16 cellular contexts compared by ENCODE assay signal in genomic region chr5:171421331-171422262, GRCh38. TPM values are rescaled to one million over a fixed set of nuclear protein-coding genes. Genes with fewer than 3 reads are reported as not detected.
DNase-seq lines count a peak whose midpoint lies in the region; ATAC-seq, FAIRE-seq and TF ChIP-seq lines count a peak whose summit lies in the region.
"Had no signal": no experiment of that assay in that cellular context is flagged by ENCODE, and none has a peak within 500 bp of the region (broad histone marks: within the 10 kb centered on the region; RNA-seq: fewer than 3 reads in every experiment).

No MANE protein-coding gene starts in this region.

- peaks cover 0 to 17% of the 10 kb centered on the region in 2 donors for H3K4me1 ChIP-seq in kidney (ENCODE audit: control insufficient read depth in 1 of 2, insufficient read depth in 1 of 2, low read depth in 1 of 2, low read length in 2 of 2)
- H3K4me1 ChIP-seq in thoracic aorta (ENCODE audit: control insufficient read depth in 1 of 2, low read depth in 2 of 2), result peaks cover 14 to 31% of the 10 kb centered on the region in 2 donors

- no peaks in the 10 kb centered on the region for H3K36me3 Mint-ChIP-seq in activated naive CD8-positive, alpha-beta T cell treated with anti-CD3 and anti-CD28 coated beads, Interleukin-2, amount 10 ng/mL, durations not matched to agents 7 days and 5 days
- no peaks in the 10 kb centered on the region for H3K36me3 Mint-ChIP-seq in activated naive CD8-positive, alpha-beta T cell treated with anti-CD3 and anti-CD28 coated beads for 36 hours
- H3K36me3 Mint-ChIP-seq in activated CD4-positive, alpha-beta T cell treated with anti-CD3 and anti-CD28 coated beads, Interleukin-2, amount 10 ng/mL, durations not matched to agents 24 days and 14 days (ENCODE audit: low read depth), result no peaks in the 10 kb centered on the region
- H3K36me3 Mint-ChIP-seq: memory B cell had no signal

- H3K27ac ChIP-seq in WERI-Rb-1, result no peak overlapping the region
- no peak overlapping the region for H3K27ac ChIP-seq in kidney (ENCODE audit: low read depth in 2 of 2, low read length in 2 of 2)
- no peak overlapping the region for H3K27ac ChIP-seq in thoracic aorta

- POLR2A ChIA-PET in activated naive CD8-positive, alpha-beta T cell treated with anti-CD3 and anti-CD28 coated beads, Interleukin-2, amount 10 ng/mL, durations not matched to agents 7 days and 5 days (lab: Charles Lee), result no interaction called here

- H3K9me3 ChIP-seq in WERI-Rb-1 (ENCODE audit: severe bottlenecking) (no peaks in the 10 kb centered on the region), kidney (ENCODE audit: control insufficient read depth in 1 of 2, low read length in 2 of 2) (no peaks in the 10 kb centered on the region), thoracic aorta (no peaks in the 10 kb centered on the region)

- no peaks in the 10 kb centered on the region for H3K27me3 ChIP-seq in WERI-Rb-1 (ENCODE audit: insufficient read depth, low read depth, severe bottlenecking)
- H3K27me3 ChIP-seq in thoracic aorta (replicated peaks; ENCODE audit: insufficient read depth), result no peaks in the 10 kb centered on the region

- DNase-seq in activated naive CD8-positive, alpha-beta T cell treated with anti-CD3 and anti-CD28 coated beads, Interleukin-2, amount 10 ng/mL, durations not matched to agents 7 days and 5 days, result peak; percentile 23
- no peak for DNase-seq in activated naive CD8-positive, alpha-beta T cell treated with anti-CD3 and anti-CD28 coated beads for 36 hours
- DNase-seq in WERI-Rb-1 (peak; percentile 56), kidney (peak; percentile 59), thoracic aorta (ENCODE audit: low spot score) (no peak), NCI-H2029 treated with DMSO at 0.1 percent for 48 hours (lab: John Stamatoyannopoulos, UW) (no peak), NOMO-1 treated with DMSO at 0.1 percent for 48 hours (lab: John Stamatoyannopoulos, UW; ENCODE audit: unreplicated experiment) (no peak)
- no peak for DNase-seq in activated CD4-positive, alpha-beta T cell treated with anti-CD3 and anti-CD28 coated beads, Interleukin-2, amount 10 ng/mL, durations not matched to agents 24 days and 14 days
- DNase-seq: activated CD4-positive, alpha-beta memory T cell treated with anti-CD3 and anti-CD28 coated beads, Interleukin-2, amount 10 ng/mL, durations not matched to agents 7 days and 5 days; activated naive CD4-positive, alpha-beta T cell treated with anti-CD3 and anti-CD28 coated beads, Interleukin-2, amount 50 U/mL, for 16 hours; AML-193; GDM1; NCI-H1417 treated with DMSO at 0.1 percent for 48 hours had no signal

- H3K9ac ChIP-seq in kidney (ENCODE audit: low read length in 2 of 2), result no peak overlapping the region

- no peak overlapping the region for H3K4me3 ChIP-seq in WERI-Rb-1 (ENCODE audit: low read depth, low read length)
- H3K4me3 ChIP-seq in kidney (ENCODE audit: low read length in 2 of 2), result no peak overlapping the region
- peak overlapping the region; percentile 70 for H3K4me3 ChIP-seq in thoracic aorta

- H3K36me3 ChIP-seq in WERI-Rb-1 (no peaks in the 10 kb centered on the region), kidney (ENCODE audit: control insufficient read depth in 1 of 2, insufficient read depth in 2 of 2, low read length in 2 of 2) (no peaks in the 10 kb centered on the region), thoracic aorta (no peaks in the 10 kb centered on the region)

- no peak for ATAC-seq in activated naive CD8-positive, alpha-beta T cell treated with anti-CD3 and anti-CD28 coated beads, Interleukin-2, amount 10 ng/mL, durations not matched to agents 7 days and 5 days (ENCODE audit: low read depth)
- no peak for ATAC-seq in thoracic aorta (ENCODE audit: insufficient number of reproducible peaks, low FRiP score, low read depth)

- no peak overlapping the region for H3K27ac Mint-ChIP-seq in activated naive CD8-positive, alpha-beta T cell treated with anti-CD3 and anti-CD28 coated beads, Interleukin-2, amount 10 ng/mL, durations not matched to agents 7 days and 5 days
- no peak overlapping the region for H3K27ac Mint-ChIP-seq in activated naive CD8-positive, alpha-beta T cell treated with anti-CD3 and anti-CD28 coated beads for 36 hours
- H3K27ac Mint-ChIP-seq in activated CD4-positive, alpha-beta T cell treated with anti-CD3 and anti-CD28 coated beads, Interleukin-2, amount 10 ng/mL, durations not matched to agents 24 days and 14 days, result no peak overlapping the region
- H3K27ac Mint-ChIP-seq: activated CD4-positive, alpha-beta memory T cell treated with anti-CD3 and anti-CD28 coated beads, Interleukin-2, amount 10 ng/mL, durations not matched to agents 7 days and 5 days; memory B cell; T-helper 1 cell treated with Interleukin-12 subunit alpha and Interleukin-12 subunit beta and Interleukin-4 antibody, amounts not matched to agents 30 μg/mL and 1 μg/mL, for 36 hours had no signal

- peaks cover 4% of the 10 kb centered on the region for H3K4me1 Mint-ChIP-seq in activated naive CD8-positive, alpha-beta T cell treated with anti-CD3 and anti-CD28 coated beads, Interleukin-2, amount 10 ng/mL, durations not matched to agents 7 days and 5 days
- H3K4me1 Mint-ChIP-seq in activated naive CD8-positive, alpha-beta T cell treated with anti-CD3 and anti-CD28 coated beads for 36 hours, result peaks cover 11% of the 10 kb centered on the region
- H3K4me1 Mint-ChIP-seq in activated CD4-positive, alpha-beta T cell treated with anti-CD3 and anti-CD28 coated beads, Interleukin-2, amount 10 ng/mL, durations not matched to agents 24 days and 14 days, result peaks cover 13% of the 10 kb centered on the region

- intact Hi-C loops in kidney (cut with DNase I), result loop anchor here (10.0 kb wide), 1 partner anchor 473 kb away; no protein-coding TSS in a partner anchor
- intact Hi-C loops in activated CD4-positive, alpha-beta T cell treated with anti-CD3 and anti-CD28 coated beads, Interleukin-2, amount 10 ng/mL, durations not matched to agents 24 days and 14 days (cut with micrococcal nuclease), result no loop called here

- H3K9me3 Mint-ChIP-seq in activated naive CD8-positive, alpha-beta T cell treated with anti-CD3 and anti-CD28 coated beads, Interleukin-2, amount 10 ng/mL, durations not matched to agents 7 days and 5 days, result no peaks in the 10 kb centered on the region
- H3K9me3 Mint-ChIP-seq in activated naive CD8-positive, alpha-beta T cell treated with anti-CD3 and anti-CD28 coated beads for 36 hours, result no peaks in the 10 kb centered on the region
- no peaks in the 10 kb centered on the region for H3K9me3 Mint-ChIP-seq in activated CD4-positive, alpha-beta T cell treated with anti-CD3 and anti-CD28 coated beads, Interleukin-2, amount 10 ng/mL, durations not matched to agents 24 days and 14 days
- H3K9me3 Mint-ChIP-seq: activated CD4-positive, alpha-beta memory T cell treated with anti-CD3 and anti-CD28 coated beads, Interleukin-2, amount 10 ng/mL, durations not matched to agents 7 days and 5 days; memory B cell; T-helper 1 cell treated with Interleukin-12 subunit alpha and Interleukin-12 subunit beta and Interleukin-4 antibody, amounts not matched to agents 30 μg/mL and 1 μg/mL, for 36 hours had no signal

- no peak for TF ChIP-seq CTCF in WERI-Rb-1 (IDR thresholded peaks at IDR 0.05; ENCODE audit: low read depth, low read length)
- TF ChIP-seq CTCF in kidney (IDR thresholded peaks at IDR 0.05; ENCODE audit: borderline replicate concordance, extremely low read depth, insufficient read depth), result no peak
- TF ChIP-seq CTCF in thoracic aorta (IDR thresholded peaks at IDR 0.05), result no peak

- H3K27me3 Mint-ChIP-seq in activated naive CD8-positive, alpha-beta T cell treated with anti-CD3 and anti-CD28 coated beads, Interleukin-2, amount 10 ng/mL, durations not matched to agents 7 days and 5 days, result peaks cover 20% of the 10 kb centered on the region
- peaks cover 43% of the 10 kb centered on the region for H3K27me3 Mint-ChIP-seq in activated naive CD8-positive, alpha-beta T cell treated with anti-CD3 and anti-CD28 coated beads for 36 hours
- H3K27me3 Mint-ChIP-seq in activated CD4-positive, alpha-beta T cell treated with anti-CD3 and anti-CD28 coated beads, Interleukin-2, amount 10 ng/mL, durations not matched to agents 24 days and 14 days, result peaks cover 20% of the 10 kb centered on the region

- H3K4me3 Mint-ChIP-seq in activated naive CD8-positive, alpha-beta T cell treated with anti-CD3 and anti-CD28 coated beads, Interleukin-2, amount 10 ng/mL, durations not matched to agents 7 days and 5 days, result no peak overlapping the region
- H3K4me3 Mint-ChIP-seq in activated naive CD8-positive, alpha-beta T cell treated with anti-CD3 and anti-CD28 coated beads for 36 hours, result no peak overlapping the region
- no peak overlapping the region for H3K4me3 Mint-ChIP-seq in activated CD4-positive, alpha-beta T cell treated with anti-CD3 and anti-CD28 coated beads, Interleukin-2, amount 10 ng/mL, durations not matched to agents 24 days and 14 days
- H3K4me3 Mint-ChIP-seq: activated CD4-positive, alpha-beta memory T cell treated with anti-CD3 and anti-CD28 coated beads, Interleukin-2, amount 10 ng/mL, durations not matched to agents 7 days and 5 days; T-helper 1 cell treated with Interleukin-12 subunit alpha and Interleukin-12 subunit beta and Interleukin-4 antibody, amounts not matched to agents 30 μg/mL and 1 μg/mL, for 36 hours had no signal

- FAIRE-seq in kidney (lab: Jason Lieb, UNC), result no peak

RNA-seq across cellular contexts. Expression of gene FGF18, which starts 2.1 kb away (rescaled TPM):
- total RNA-seq in activated naive CD8-positive, alpha-beta T cell treated with anti-CD3 and anti-CD28 coated beads, Interleukin-2, amount 10 ng/mL, durations not matched to agents 7 days and 5 days, result under 1 TPM in 1 of 2 experiments, not detected in 1; 0.25 TPM
- total RNA-seq in activated naive CD8-positive, alpha-beta T cell treated with anti-CD3 and anti-CD28 coated beads for 36 hours, result under 1 TPM; 0.21 to 0.28 TPM
- total RNA-seq in kidney (1.8 TPM), thoracic aorta (1 to 10 TPM in 1 of 2 donors, under 1 TPM in 1; 0.81 to 1.6 TPM)
- 0.39 TPM for polyA plus RNA-seq in kidney (ENCODE audit: insufficient read depth, low read depth, low replicate concordance)
- 0.17 and 0.33 TPM in 2 replicates for total RNA-seq in activated CD4-positive, alpha-beta T cell treated with anti-CD3 and anti-CD28 coated beads, Interleukin-2, amount 10 ng/mL, durations not matched to agents 24 days and 14 days
- total RNA-seq: activated CD4-positive, alpha-beta memory T cell treated with anti-CD3 and anti-CD28 coated beads, Interleukin-2, amount 10 ng/mL, durations not matched to agents 7 days and 5 days; glomerular endothelial cell had no signal

RNA-seq across cellular contexts. Expression of gene NPM1, which starts 33.9 kb away (rescaled TPM):
- total RNA-seq in activated naive CD8-positive, alpha-beta T cell treated with anti-CD3 and anti-CD28 coated beads, Interleukin-2, amount 10 ng/mL, durations not matched to agents 7 days and 5 days, result 1,000 to 10,000 TPM in 1 of 2 experiments, 100 to 1,000 TPM in 1; 993 to 1,002 TPM
- total RNA-seq in activated naive CD8-positive, alpha-beta T cell treated with anti-CD3 and anti-CD28 coated beads for 36 hours, result 1,000 to 10,000 TPM; 4,728 to 4,890 TPM
- total RNA-seq in kidney (612 TPM), thoracic aorta (1,000 to 10,000 TPM in 1 of 2 donors, 100 to 1,000 TPM in 1; 453 to 1,895 TPM)
- 611 TPM for polyA plus RNA-seq in kidney (ENCODE audit: insufficient read depth, low read depth, low replicate concordance)
- 3,066 and 3,162 TPM in 2 replicates for total RNA-seq in activated CD4-positive, alpha-beta T cell treated with anti-CD3 and anti-CD28 coated beads, Interleukin-2, amount 10 ng/mL, durations not matched to agents 24 days and 14 days

Comparison
In these comparisons a context has a peak if more than half of its experiments do, and no peak if none do; other contexts are left out.
1. DNase-seq: peak in activated naive CD8-positive, alpha-beta T cell treated with anti-CD3 and anti-CD28 coated beads, Interleukin-2, amount 10 ng/mL, durations not matched to agents 7 days and 5 days (single experiment), WERI-Rb-1 (single experiment) and kidney (single experiment); none in activated naive CD8-positive, alpha-beta T cell treated with anti-CD3 and anti-CD28 coated beads for 36 hours (single experiment), thoracic aorta (single experiment), NCI-H2029 treated with DMSO at 0.1 percent for 48 hours (single experiment), activated CD4-positive, alpha-beta T cell treated with anti-CD3 and anti-CD28 coated beads, Interleukin-2, amount 10 ng/mL, durations not matched to agents 24 days and 14 days (single experiment) and NOMO-1 treated with DMSO at 0.1 percent for 48 hours (single experiment).